Comparison of ENCODE assay signal across 23 cellular contexts in the genomic region with DNA sequence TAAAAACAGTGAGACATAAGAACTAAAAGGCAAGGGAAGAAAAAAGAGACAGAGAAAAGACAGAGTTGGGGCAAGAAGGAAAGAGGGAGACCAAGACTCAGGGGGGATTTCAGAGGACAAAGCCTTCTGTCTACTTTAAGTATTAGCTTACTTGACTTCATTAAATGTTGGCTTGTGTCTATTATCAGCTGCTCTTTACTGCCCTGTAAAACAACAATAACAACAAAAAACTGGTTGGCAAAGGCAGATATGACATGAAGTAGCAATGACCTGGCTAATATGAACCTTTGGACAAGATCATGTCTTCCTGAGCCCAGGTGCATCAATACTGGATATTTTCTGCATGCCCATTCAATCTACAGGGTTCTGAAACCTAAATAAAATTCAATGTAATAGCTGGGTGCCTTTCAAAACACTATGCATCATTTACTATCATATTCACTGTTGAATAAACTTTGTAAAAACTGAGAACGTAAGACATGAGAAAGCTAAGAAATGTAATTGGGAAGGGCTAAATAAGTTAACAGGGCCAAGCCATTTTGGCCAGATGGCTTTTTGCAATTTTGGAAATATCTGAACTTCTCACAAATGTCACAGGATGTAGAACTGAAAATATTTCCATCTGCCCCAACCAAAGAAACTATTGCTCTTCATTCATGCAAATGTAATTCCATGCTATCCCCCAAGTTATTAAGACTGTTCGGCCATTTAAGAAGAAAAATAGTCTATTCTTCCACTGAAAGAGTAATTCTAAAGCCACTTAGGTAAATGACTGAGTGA. TPM values are rescaled to one million over a fixed set of nuclear protein-coding genes. Genes with fewer than 3 reads are reported as not detected.
DNase-seq lines count a peak whose midpoint lies in the region; ATAC-seq, FAIRE-seq and TF ChIP-seq lines count a peak whose summit lies in the region.
"Had no signal": no experiment of that assay in that cellular context is flagged by ENCODE, and none has a peak within 500 bp of the region (broad histone marks: within the 10 kb centered on the region; RNA-seq: fewer than 3 reads in every experiment).

No MANE protein-coding gene starts in this region.

- no peaks in the 10 kb centered on the region for H3K9me2 ChIP-seq in SK-N-SH

- peak overlapping the region in 1 of 2 experiments; percentile 93; a peak in 1 of 4 replicates for H3K27ac ChIP-seq in SK-N-SH (ENCODE audit: low read depth in 2 of 2, low read length in 1 of 2)
- H3K27ac ChIP-seq: PC-9 had no signal

- H3K27me3 Mint-ChIP-seq in activated CD8-positive, alpha-beta T cell treated with anti-CD3 and anti-CD28 coated beads for 36 hours: no peaks in the 10 kb centered on the region
- H3K27me3 Mint-ChIP-seq in activated CD8-positive, alpha-beta T cell treated with anti-CD3 and anti-CD28 coated beads, Interleukin-2, amount 10 ng/mL, durations not matched to agents 7 days and 5 days (ENCODE audit: low read depth): no peaks in the 10 kb centered on the region
- no peaks in the 10 kb centered on the region for H3K27me3 Mint-ChIP-seq in T-helper 17 cell
- H3K27me3 Mint-ChIP-seq in stimulated activated naive B cell treated with anti-CD40 and anti-IgM and Interleukin-4, amounts not matched to agents 10 μg/mL and 1 μg/mL and 100 μg/mL, for 72 hours: no peaks in the 10 kb centered on the region
- H3K27me3 Mint-ChIP-seq: IgD-negative memory B cell had no signal

- CTCF ChIA-PET in activated CD8-positive, alpha-beta T cell treated with anti-CD3 and anti-CD28 coated beads for 36 hours (lab: Charles Lee): interaction anchor here (0.7 to 1.3 kb wide), 2 partner anchors 14 to 83 kb away, joined by 3 read pairs; no protein-coding TSS in a partner anchor
- CTCF ChIA-PET in activated CD8-positive, alpha-beta T cell treated with anti-CD3 and anti-CD28 coated beads, Interleukin-2, amount 10 ng/mL, durations not matched to agents 7 days and 5 days (lab: Charles Lee): no interaction called here
- CTCF ChIA-PET in SK-N-SH (lab: Yijun Ruan, JAX): interaction anchor here (1.4 kb wide), 1 partner anchor 10 kb away, joined by 4 read pairs; no protein-coding TSS in a partner anchor

- TF ChIP-seq EP300 in SK-N-SH (IDR thresholded peaks at IDR 0.05; ENCODE audit: borderline replicate concordance in 1 of 2, low read depth in 1 of 2, low read length in 1 of 2): no peak

- H3K9me3 Mint-ChIP-seq in activated CD8-positive, alpha-beta T cell treated with anti-CD3 and anti-CD28 coated beads for 36 hours: no peaks in the 10 kb centered on the region
- no peaks in the 10 kb centered on the region for H3K9me3 Mint-ChIP-seq in activated CD8-positive, alpha-beta T cell treated with anti-CD3 and anti-CD28 coated beads, Interleukin-2, amount 10 ng/mL, durations not matched to agents 7 days and 5 days (ENCODE audit: insufficient read depth)
- H3K9me3 Mint-ChIP-seq in stimulated activated naive B cell treated with anti-CD40 and anti-IgM and Interleukin-4, amounts not matched to agents 10 μg/mL and 1 μg/mL and 100 μg/mL, for 72 hours: no peaks in the 10 kb centered on the region
- H3K9me3 Mint-ChIP-seq: IgD-negative memory B cell had no signal

- peaks cover 19 to 34% of the 10 kb centered on the region in 2 experiments; a peak in 3 of 4 replicates for H3K4me1 ChIP-seq in SK-N-SH (ENCODE audit: control insufficient read depth in 1 of 2, insufficient read depth in 2 of 2, low read depth in 1 of 2, low read length in 1 of 2)

- no peaks in the 10 kb centered on the region for H3K36me3 ChIP-seq in SK-N-SH (replicated peaks in 1 of 2; ENCODE audit: control insufficient read depth in 1 of 2, insufficient read depth in 2 of 2, low read length in 1 of 2)
- H3K36me3 ChIP-seq: BE2C, MG63 had no signal

- no peak overlapping the region for H3K4me2 ChIP-seq in SK-N-SH
- H3K4me2 ChIP-seq: PC-9 had no signal

- H3K36me3 Mint-ChIP-seq in activated CD8-positive, alpha-beta T cell treated with anti-CD3 and anti-CD28 coated beads for 36 hours (ENCODE audit: low read depth): no peaks in the 10 kb centered on the region
- H3K36me3 Mint-ChIP-seq in activated CD8-positive, alpha-beta T cell treated with anti-CD3 and anti-CD28 coated beads, Interleukin-2, amount 10 ng/mL, durations not matched to agents 7 days and 5 days (ENCODE audit: low read depth): no peaks in the 10 kb centered on the region
- H3K36me3 Mint-ChIP-seq in T-helper 17 cell (ENCODE audit: low read depth): peaks cover 2% of the 10 kb centered on the region
- H3K36me3 Mint-ChIP-seq in stimulated activated naive B cell treated with anti-CD40 and anti-IgM and Interleukin-4, amounts not matched to agents 10 μg/mL and 1 μg/mL and 100 μg/mL, for 72 hours: peaks cover 0 to 3% of the 10 kb centered on the region in 2 donors

- TF ChIP-seq RAD21 in SK-N-SH (IDR thresholded peaks at IDR 0.05; ENCODE audit: low read length): no peak

- H2AFZ ChIP-seq in SK-N-SH (ENCODE audit: low read depth): no peak overlapping the region
- H2AFZ ChIP-seq: PC-9 had no signal

- H3K4me1 Mint-ChIP-seq in activated CD8-positive, alpha-beta T cell treated with anti-CD3 and anti-CD28 coated beads for 36 hours (ENCODE audit: low read depth): peaks cover 44% of the 10 kb centered on the region
- H3K4me1 Mint-ChIP-seq in activated CD8-positive, alpha-beta T cell treated with anti-CD3 and anti-CD28 coated beads, Interleukin-2, amount 10 ng/mL, durations not matched to agents 7 days and 5 days (ENCODE audit: low read depth): peaks cover 20% of the 10 kb centered on the region
- peaks cover 18% of the 10 kb centered on the region for H3K4me1 Mint-ChIP-seq in T-helper 17 cell
- H3K4me1 Mint-ChIP-seq in stimulated activated naive B cell treated with anti-CD40 and anti-IgM and Interleukin-4, amounts not matched to agents 10 μg/mL and 1 μg/mL and 100 μg/mL, for 72 hours: peaks cover 10 to 44% of the 10 kb centered on the region in 2 donors

- DNase-seq in activated CD8-positive, alpha-beta T cell treated with anti-CD3 and anti-CD28 coated beads for 36 hours: no peak
- no peak for DNase-seq in activated CD8-positive, alpha-beta T cell treated with anti-CD3 and anti-CD28 coated beads, Interleukin-2, amount 10 ng/mL, durations not matched to agents 7 days and 5 days
- no peak for DNase-seq in T-helper 17 cell
- DNase-seq in cerebellum (ENCODE audit: low spot score): peak; percentile 31
- no peak for DNase-seq in stimulated activated naive B cell treated with anti-CD40 and anti-IgM and Interleukin-4, amounts not matched to agents 10 μg/mL and 1 μg/mL and 100 μg/mL, for 72 hours
- no peak for DNase-seq in HTR-8/SVneo (ENCODE audit: insufficient read length, low spot score)
- no peak for DNase-seq in SK-N-SH
- DNase-seq: BE2C, COR-L47, DMS79, MG63, NCI-H1417, NCI-H1694 treated with DMSO at 0.1 percent for 48 hours, NCI-H69, PC-9, RPMI8226, SHP77 had no signal

- H3K9ac ChIP-seq in SK-N-SH: no peak overlapping the region

- ATAC-seq in activated CD8-positive, alpha-beta T cell treated with anti-CD3 and anti-CD28 coated beads for 36 hours: no peak
- no peak for ATAC-seq in activated CD8-positive, alpha-beta T cell treated with anti-CD3 and anti-CD28 coated beads, Interleukin-2, amount 10 ng/mL, durations not matched to agents 7 days and 5 days
- ATAC-seq in T-helper 17 cell (no peak), HG03175 (IDR thresholded peaks at IDR 0.05; ENCODE audit: unreplicated experiment) (no peak)
- ATAC-seq in stimulated activated naive B cell treated with anti-CD40 and anti-IgM and Interleukin-4, amounts not matched to agents 10 μg/mL and 1 μg/mL and 100 μg/mL, for 72 hours (replicated peaks): no peak
- ATAC-seq: HCT116 had no signal

- POLR2A ChIA-PET in activated CD8-positive, alpha-beta T cell treated with anti-CD3 and anti-CD28 coated beads for 36 hours (lab: Charles Lee): no interaction called here
- POLR2A ChIA-PET in activated CD8-positive, alpha-beta T cell treated with anti-CD3 and anti-CD28 coated beads, Interleukin-2, amount 10 ng/mL, durations not matched to agents 7 days and 5 days (lab: Charles Lee): no interaction called here
- POLR2A ChIA-PET in SK-N-SH (lab: Yijun Ruan, JAX): no interaction called here

- H3K27me3 ChIP-seq in SK-N-SH (ENCODE audit: insufficient read depth): no peaks in the 10 kb centered on the region
- H3K27me3 ChIP-seq: BE2C, MG63 had no signal

- H3F3A ChIP-seq in SK-N-SH (replicated peaks; ENCODE audit: insufficient read depth): peaks cover 18% of the 10 kb centered on the region

- FAIRE-seq in HTR-8/SVneo (lab: Jason Lieb, UNC): no peak
- FAIRE-seq: A204.1, H1 had no signal

- peak overlapping the region; percentile 81 for H3K27ac Mint-ChIP-seq in activated CD8-positive, alpha-beta T cell treated with anti-CD3 and anti-CD28 coated beads for 36 hours
- H3K27ac Mint-ChIP-seq in activated CD8-positive, alpha-beta T cell treated with anti-CD3 and anti-CD28 coated beads, Interleukin-2, amount 10 ng/mL, durations not matched to agents 7 days and 5 days: no peak overlapping the region
- peak overlapping the region; percentile 93 for H3K27ac Mint-ChIP-seq in T-helper 17 cell
- H3K27ac Mint-ChIP-seq in stimulated activated naive B cell treated with anti-CD40 and anti-IgM and Interleukin-4, amounts not matched to agents 10 μg/mL and 1 μg/mL and 100 μg/mL, for 72 hours: peak overlapping the region; percentile 2

- TF ChIP-seq CTCF in activated CD8-positive, alpha-beta T cell treated with anti-CD3 and anti-CD28 coated beads for 36 hours (IDR thresholded peaks at IDR 0.05): no peak
- TF ChIP-seq CTCF in SK-N-SH (IDR thresholded peaks at IDR 0.05): no peak

- no peak overlapping the region for H3K4me3 Mint-ChIP-seq in activated CD8-positive, alpha-beta T cell treated with anti-CD3 and anti-CD28 coated beads for 36 hours
- no peak overlapping the region for H3K4me3 Mint-ChIP-seq in activated CD8-positive, alpha-beta T cell treated with anti-CD3 and anti-CD28 coated beads, Interleukin-2, amount 10 ng/mL, durations not matched to agents 7 days and 5 days
- H3K4me3 Mint-ChIP-seq in T-helper 17 cell: no peak overlapping the region
- peak overlapping the region in 1 of 2 donors; percentile 17 for H3K4me3 Mint-ChIP-seq in stimulated activated naive B cell treated with anti-CD40 and anti-IgM and Interleukin-4, amounts not matched to agents 10 μg/mL and 1 μg/mL and 100 μg/mL, for 72 hours
- H3K4me3 Mint-ChIP-seq: IgD-negative memory B cell had no signal

- no peaks in the 10 kb centered on the region for H3K79me2 ChIP-seq in SK-N-SH (ENCODE audit: insufficient read depth)

- H3K4me3 ChIP-seq in SK-N-SH (ENCODE audit: low read depth in 2 of 2, low read length in 1 of 2): no peak overlapping the region
- H3K4me3 ChIP-seq: MG63, PC-9 had no signal

- WGBS in SK-N-SH (ENCODE audit: low lambda C conversion rate): 96% methylated on average over 2 of the region's 2 CpGs

- no peaks in the 10 kb centered on the region for H3K9me3 ChIP-seq in T-helper 17 cell (ENCODE audit: control insufficient read depth, low read length, poor library complexity, severe bottlenecking)
- H3K9me3 ChIP-seq in SK-N-SH: no peaks in the 10 kb centered on the region
- H3K9me3 ChIP-seq: BE2C, MG63 had no signal

- no peaks in the 10 kb centered on the region for H4K20me1 ChIP-seq in SK-N-SH (ENCODE audit: insufficient read depth)

- intact Hi-C loops in activated CD8-positive, alpha-beta T cell treated with anti-CD3 and anti-CD28 coated beads for 36 hours (cut with micrococcal nuclease): no loop called here

RNA-seq across cellular contexts. Expression of gene LRRN3, which starts 49.4 kb away (rescaled TPM):
- 10 to 100 TPM; 32.5 to 34.8 TPM for total RNA-seq in activated CD8-positive, alpha-beta T cell treated with anti-CD3 and anti-CD28 coated beads for 36 hours
- total RNA-seq in activated CD8-positive, alpha-beta T cell treated with anti-CD3 and anti-CD28 coated beads, Interleukin-2, amount 10 ng/mL, durations not matched to agents 7 days and 5 days: 100 to 1,000 TPM; 196 to 204 TPM
- 10 to 100 TPM in 1 of 2 donors, 1 to 10 TPM in 1; 1.9 to 16.0 TPM for total RNA-seq in T-helper 17 cell
- total RNA-seq in cerebellum: 108 TPM
- 2.1 and 4.1 TPM in 2 replicates for polyA plus RNA-seq in SK-N-SH (2012; rRNA removed)
- polyA plus RNA-seq in SK-N-SH (2012; cell fraction: cytosol; rRNA removed): 5.1 and 6.0 TPM in 2 replicates
- polyA plus RNA-seq in SK-N-SH (2012; cell fraction: nucleus; rRNA removed): 1.3 and 2.1 TPM in 2 replicates
- total RNA-seq: NCI-H460, PC-9 had no signal
